In genomic region chr2:218271865-218272530, GRCh38 we compare ENCODE assay signal across 2 cellular contexts.
TF ChIP-seq lines count a peak whose summit lies in the region.

No MANE protein-coding gene starts in this region.

TF ChIP-seq in HCT116, 20 proteins besides CTCF, POLR2A, EP300 and RAD21 (continued from another document):
- TF ChIP-seq, protein P1, sequence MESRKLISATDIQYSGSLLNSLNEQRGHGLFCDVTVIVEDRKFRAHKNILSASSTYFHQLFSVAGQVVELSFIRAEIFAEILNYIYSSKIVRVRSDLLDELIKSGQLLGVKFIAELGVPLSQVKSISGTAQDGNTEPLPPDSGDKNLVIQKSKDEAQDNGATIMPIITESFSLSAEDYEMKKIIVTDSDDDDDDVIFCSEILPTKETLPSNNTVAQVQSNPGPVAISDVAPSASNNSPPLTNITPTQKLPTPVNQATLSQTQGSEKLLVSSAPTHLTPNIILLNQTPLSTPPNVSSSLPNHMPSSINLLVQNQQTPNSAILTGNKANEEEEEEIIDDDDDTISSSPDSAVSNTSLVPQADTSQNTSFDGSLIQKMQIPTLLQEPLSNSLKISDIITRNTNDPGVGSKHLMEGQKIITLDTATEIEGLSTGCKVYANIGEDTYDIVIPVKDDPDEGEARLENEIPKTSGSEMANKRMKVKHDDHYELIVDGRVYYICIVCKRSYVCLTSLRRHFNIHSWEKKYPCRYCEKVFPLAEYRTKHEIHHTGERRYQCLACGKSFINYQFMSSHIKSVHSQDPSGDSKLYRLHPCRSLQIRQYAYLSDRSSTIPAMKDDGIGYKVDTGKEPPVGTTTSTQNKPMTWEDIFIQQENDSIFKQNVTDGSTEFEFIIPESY (IDR thresholded peaks at IDR 0.05; ENCODE audit: extremely low read depth, insufficient replicate concordance, low read length): no peak
- no peak for TF ChIP-seq CEBPB (IDR thresholded peaks at IDR 0.05; ENCODE audit: low read depth)
- no peak for TF ChIP-seq EGR1 (IDR thresholded peaks at IDR 0.05; ENCODE audit: low read depth)
- TF ChIP-seq TCF7L2 (IDR thresholded peaks at IDR 0.05; ENCODE audit: borderline replicate concordance, extremely low read depth, insufficient read depth, insufficient read length): no peak
- no peak for TF ChIP-seq JUND (IDR thresholded peaks at IDR 0.05)
- no peak for TF ChIP-seq EZH2 (IDR thresholded peaks at IDR 0.05)
- TF ChIP-seq ELF1 (IDR thresholded peaks at IDR 0.05; ENCODE audit: borderline replicate concordance, low read depth): no peak
- no peak for TF ChIP-seq SIN3A (IDR thresholded peaks at IDR 0.05; ENCODE audit: low read depth)
- no peak for TF ChIP-seq YY1 (IDR thresholded peaks at IDR 0.05; ENCODE audit: extremely low read depth, insufficient replicate concordance, low read depth, low read length)
- no peak for TF ChIP-seq POLR2AphosphoS5 (IDR thresholded peaks at IDR 0.05; ENCODE audit: low read depth, low read length)
- TF ChIP-seq, protein P2, sequence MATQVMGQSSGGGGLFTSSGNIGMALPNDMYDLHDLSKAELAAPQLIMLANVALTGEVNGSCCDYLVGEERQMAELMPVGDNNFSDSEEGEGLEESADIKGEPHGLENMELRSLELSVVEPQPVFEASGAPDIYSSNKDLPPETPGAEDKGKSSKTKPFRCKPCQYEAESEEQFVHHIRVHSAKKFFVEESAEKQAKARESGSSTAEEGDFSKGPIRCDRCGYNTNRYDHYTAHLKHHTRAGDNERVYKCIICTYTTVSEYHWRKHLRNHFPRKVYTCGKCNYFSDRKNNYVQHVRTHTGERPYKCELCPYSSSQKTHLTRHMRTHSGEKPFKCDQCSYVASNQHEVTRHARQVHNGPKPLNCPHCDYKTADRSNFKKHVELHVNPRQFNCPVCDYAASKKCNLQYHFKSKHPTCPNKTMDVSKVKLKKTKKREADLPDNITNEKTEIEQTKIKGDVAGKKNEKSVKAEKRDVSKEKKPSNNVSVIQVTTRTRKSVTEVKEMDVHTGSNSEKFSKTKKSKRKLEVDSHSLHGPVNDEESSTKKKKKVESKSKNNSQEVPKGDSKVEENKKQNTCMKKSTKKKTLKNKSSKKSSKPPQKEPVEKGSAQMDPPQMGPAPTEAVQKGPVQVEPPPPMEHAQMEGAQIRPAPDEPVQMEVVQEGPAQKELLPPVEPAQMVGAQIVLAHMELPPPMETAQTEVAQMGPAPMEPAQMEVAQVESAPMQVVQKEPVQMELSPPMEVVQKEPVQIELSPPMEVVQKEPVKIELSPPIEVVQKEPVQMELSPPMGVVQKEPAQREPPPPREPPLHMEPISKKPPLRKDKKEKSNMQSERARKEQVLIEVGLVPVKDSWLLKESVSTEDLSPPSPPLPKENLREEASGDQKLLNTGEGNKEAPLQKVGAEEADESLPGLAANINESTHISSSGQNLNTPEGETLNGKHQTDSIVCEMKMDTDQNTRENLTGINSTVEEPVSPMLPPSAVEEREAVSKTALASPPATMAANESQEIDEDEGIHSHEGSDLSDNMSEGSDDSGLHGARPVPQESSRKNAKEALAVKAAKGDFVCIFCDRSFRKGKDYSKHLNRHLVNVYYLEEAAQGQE (IDR thresholded peaks at IDR 0.05; ENCODE audit: low read depth): no peak

TF ChIP-seq in WTC11, 78 proteins besides CTCF, POLR2A, EP300 and RAD21 (continued from another document):
- TF ChIP-seq, protein P3, sequence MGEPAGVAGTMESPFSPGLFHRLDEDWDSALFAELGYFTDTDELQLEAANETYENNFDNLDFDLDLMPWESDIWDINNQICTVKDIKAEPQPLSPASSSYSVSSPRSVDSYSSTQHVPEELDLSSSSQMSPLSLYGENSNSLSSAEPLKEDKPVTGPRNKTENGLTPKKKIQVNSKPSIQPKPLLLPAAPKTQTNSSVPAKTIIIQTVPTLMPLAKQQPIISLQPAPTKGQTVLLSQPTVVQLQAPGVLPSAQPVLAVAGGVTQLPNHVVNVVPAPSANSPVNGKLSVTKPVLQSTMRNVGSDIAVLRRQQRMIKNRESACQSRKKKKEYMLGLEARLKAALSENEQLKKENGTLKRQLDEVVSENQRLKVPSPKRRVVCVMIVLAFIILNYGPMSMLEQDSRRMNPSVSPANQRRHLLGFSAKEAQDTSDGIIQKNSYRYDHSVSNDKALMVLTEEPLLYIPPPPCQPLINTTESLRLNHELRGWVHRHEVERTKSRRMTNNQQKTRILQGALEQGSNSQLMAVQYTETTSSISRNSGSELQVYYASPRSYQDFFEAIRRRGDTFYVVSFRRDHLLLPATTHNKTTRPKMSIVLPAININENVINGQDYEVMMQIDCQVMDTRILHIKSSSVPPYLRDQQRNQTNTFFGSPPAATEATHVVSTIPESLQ (CRISPR knock-in tag; IDR thresholded peaks at IDR 0.05): no peak
- TF ChIP-seq ZNF317 (CRISPR knock-in tag; IDR thresholded peaks at IDR 0.05; ENCODE audit: borderline replicate concordance, low read depth) (no peak), CREB1 (CRISPR knock-in tag; IDR thresholded peaks at IDR 0.05) (no peak), TCF7 (CRISPR knock-in tag; IDR thresholded peaks at IDR 0.05; ENCODE audit: low read depth) (no peak), SMAD4 (CRISPR knock-in tag; IDR thresholded peaks at IDR 0.05) (no peak), ZNF138 (CRISPR knock-in tag; conservative IDR thresholded peaks at IDR 0.05) (no peak), PRDM15 (CRISPR knock-in tag; IDR thresholded peaks at IDR 0.05) (no peak), RORB (CRISPR knock-in tag; IDR thresholded peaks at IDR 0.05) (no peak), NFYB (CRISPR knock-in tag; conservative IDR thresholded peaks at IDR 0.05; ENCODE audit: low read depth) (no peak)
- TF ChIP-seq, protein P4, sequence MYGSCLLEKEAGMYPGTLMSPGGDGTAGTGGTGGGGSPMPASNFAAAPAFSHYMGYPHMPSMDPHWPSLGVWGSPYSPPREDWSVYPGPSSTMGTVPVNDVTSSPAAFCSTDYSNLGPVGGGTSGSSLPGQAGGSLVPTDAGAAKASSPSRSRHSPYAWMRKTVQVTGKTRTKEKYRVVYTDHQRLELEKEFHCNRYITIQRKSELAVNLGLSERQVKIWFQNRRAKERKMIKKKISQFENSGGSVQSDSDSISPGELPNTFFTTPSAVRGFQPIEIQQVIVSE (CRISPR knock-in tag; IDR thresholded peaks at IDR 0.05; ENCODE audit: borderline replicate concordance): no peak
- TF ChIP-seq, protein P5, sequence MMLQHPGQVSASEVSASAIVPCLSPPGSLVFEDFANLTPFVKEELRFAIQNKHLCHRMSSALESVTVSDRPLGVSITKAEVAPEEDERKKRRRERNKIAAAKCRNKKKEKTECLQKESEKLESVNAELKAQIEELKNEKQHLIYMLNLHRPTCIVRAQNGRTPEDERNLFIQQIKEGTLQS (CRISPR knock-in tag; conservative IDR thresholded peaks at IDR 0.05): no peak
- TF ChIP-seq, protein P6, sequence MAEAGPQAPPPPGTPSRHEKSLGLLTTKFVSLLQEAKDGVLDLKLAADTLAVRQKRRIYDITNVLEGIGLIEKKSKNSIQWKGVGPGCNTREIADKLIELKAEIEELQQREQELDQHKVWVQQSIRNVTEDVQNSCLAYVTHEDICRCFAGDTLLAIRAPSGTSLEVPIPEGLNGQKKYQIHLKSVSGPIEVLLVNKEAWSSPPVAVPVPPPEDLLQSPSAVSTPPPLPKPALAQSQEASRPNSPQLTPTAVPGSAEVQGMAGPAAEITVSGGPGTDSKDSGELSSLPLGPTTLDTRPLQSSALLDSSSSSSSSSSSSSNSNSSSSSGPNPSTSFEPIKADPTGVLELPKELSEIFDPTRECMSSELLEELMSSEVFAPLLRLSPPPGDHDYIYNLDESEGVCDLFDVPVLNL (CRISPR knock-in tag; IDR thresholded peaks at IDR 0.05; ENCODE audit: borderline replicate concordance, low read depth): no peak
TF ChIP-seq in WTC11: peak in this region for 0.
